ENCODE assay signal across 1 cellular context in genomic region chr2:36574560-36574959, GRCh38.
A peak's percentile ranks its signal among the peaks of the same experiment; 100 is the strongest.
TF ChIP-seq lines count a peak whose summit lies in the region.

No MANE protein-coding gene starts in this region.

TF ChIP-seq in HepG2, 621 proteins besides CTCF, POLR2A, EP300 and RAD21:
- no peak for TF ChIP-seq HIC2 (CRISPR knock-in tag; IDR thresholded peaks at IDR 0.05; ENCODE audit: low read depth)
- TF ChIP-seq MAFK (conservative IDR thresholded peaks at IDR 0.05 in 1 of 2, IDR thresholded peaks at IDR 0.05 in 1 of 2; ENCODE audit: low read length in 2 of 2): peak; percentile 86 to 90
- TF ChIP-seq MAFF (IDR thresholded peaks at IDR 0.05; ENCODE audit: low read depth, low read length): peak; percentile 83
- no peak for TF ChIP-seq ZNF431 (CRISPR knock-in tag; IDR thresholded peaks at IDR 0.05; ENCODE audit: borderline replicate concordance, low read depth)
- no peak for TF ChIP-seq KIAA2018 (CRISPR knock-in tag; IDR thresholded peaks at IDR 0.05; ENCODE audit: borderline replicate concordance)
- no peak for TF ChIP-seq ZNF484 (CRISPR knock-in tag; IDR thresholded peaks at IDR 0.05; ENCODE audit: borderline replicate concordance, low read depth)
- TF ChIP-seq ADNP (CRISPR knock-in tag; IDR thresholded peaks at IDR 0.05): no peak
- TF ChIP-seq AKAP8 (CRISPR knock-in tag; IDR thresholded peaks at IDR 0.05): no peak
